ENCODE assay signal across 22 cellular contexts in genomic region chr5:154044099-154044498, GRCh38. TPM values are rescaled to one million over a fixed set of nuclear protein-coding genes. Genes with fewer than 3 reads are reported as not detected.
A peak's percentile ranks its signal among the peaks of the same experiment; 100 is the strongest.
DNase-seq lines count a peak whose midpoint lies in the region; ATAC-seq and TF ChIP-seq lines count a peak whose summit lies in the region.
"Had no signal": no experiment of that assay in that cellular context is flagged by ENCODE, and none has a peak within 500 bp of the region (broad histone marks: within the 10 kb centered on the region; RNA-seq: fewer than 3 reads in every experiment).

No MANE protein-coding gene starts in this region.

- POLR2A ChIA-PET in CD8-positive, alpha-beta memory T cell (lab: Charles Lee): no interaction called here

- H4K8ac ChIP-seq in mesendoderm (ENCODE audit: low read depth, low read length): no peak overlapping the region

- H3K27me3 Mint-ChIP-seq in CD8-positive, alpha-beta memory T cell: no peaks in the 10 kb centered on the region
- H3K27me3 Mint-ChIP-seq: CD4-positive, alpha-beta memory T cell; IgD-negative memory B cell had no signal

- H3K4me2 ChIP-seq in Loucy (ENCODE audit: low read depth, low read length, poor library complexity, severe bottlenecking) (peak overlapping the region; percentile 57), mesendoderm (ENCODE audit: low read length) (no peak overlapping the region)
- H3K4me2 ChIP-seq: BLaER1 had no signal

- H3K36me3 ChIP-seq in CD8-positive, alpha-beta memory T cell (ENCODE audit: insufficient read depth, low read length): no peaks in the 10 kb centered on the region
- H3K36me3 ChIP-seq in Loucy (ENCODE audit: insufficient read depth, low read length) (no peaks in the 10 kb centered on the region), mesendoderm (ENCODE audit: control insufficient read depth, insufficient read depth, low read length) (no peaks in the 10 kb centered on the region)

- no peak for TF ChIP-seq CTCF in Loucy (conservative IDR thresholded peaks at IDR 0.05; ENCODE audit: low read length)

- peaks cover 0 to 36% (median 4%) of the 10 kb centered on the region in 3 donors for H3K36me3 Mint-ChIP-seq in CD8-positive, alpha-beta memory T cell
- H3K36me3 Mint-ChIP-seq in stimulated activated effector memory CD8-positive, alpha-beta T cell treated with anti-CD3 and anti-CD28 coated beads, Interleukin-12 subunit alpha, Interleukin-12 subunit beta, amount 100 ng/mL, for 72 hours: peaks cover 3% of the 10 kb centered on the region

- H3K27ac Mint-ChIP-seq in CD8-positive, alpha-beta memory T cell: peak overlapping the region in 7 of 8 donors; percentile 7 to 35 (median 20)
- H3K27ac Mint-ChIP-seq in stimulated activated effector memory CD8-positive, alpha-beta T cell treated with anti-CD3 and anti-CD28 coated beads, Interleukin-12 subunit alpha, Interleukin-12 subunit beta, amount 100 ng/mL, for 72 hours: peak overlapping the region; percentile 81
- H3K27ac Mint-ChIP-seq: IgD-negative memory B cell had no signal

- H3K56ac ChIP-seq in mesendoderm (ENCODE audit: low read length): no peak overlapping the region

- H3K4me3 ChIP-seq in CD8-positive, alpha-beta memory T cell (ENCODE audit: low read length): no peak overlapping the region
- peak overlapping the region; percentile 42 for H3K4me3 ChIP-seq in Loucy (ENCODE audit: low read length, poor library complexity, severe bottlenecking)
- H3K4me3 ChIP-seq in mesendoderm (ENCODE audit: low read length): no peak overlapping the region
- H3K4me3 ChIP-seq: BLaER1, SJSA1 had no signal

- H4K5ac ChIP-seq in mesendoderm (ENCODE audit: low read length): no peak overlapping the region

- no peak for DNase-seq in CD8-positive, alpha-beta memory T cell
- no peak for DNase-seq in mesendoderm
- no peak for DNase-seq in stimulated activated effector memory CD8-positive, alpha-beta T cell treated with anti-CD3 and anti-CD28 coated beads, Interleukin-12 subunit alpha, Interleukin-12 subunit beta, amount 100 ng/mL, for 72 hours (ENCODE audit: low spot score in 2 of 2)
- DNase-seq in SW 1271 (lab: John Stamatoyannopoulos, UW): no peak
- DNase-seq in KBM-7: no peak
- no peak for DNase-seq in NAMALWA (ENCODE audit: low spot score)
- DNase-seq: ACHN, Calu3, DMS153, GOT3, HCEC 1CT, NCI-H1092 treated with DMSO at 0.1 percent for 48 hours, NCI-H146, NCI-H2029 treated with DMSO at 0.1 percent for 48 hours, NCI-H226, NCI-H510A treated with DMSO at 0.1 percent for 48 hours, NCI-H82 had no signal

- no peak overlapping the region for H3K4ac ChIP-seq in mesendoderm (ENCODE audit: low read depth, low read length)

- in situ Hi-C loops in KBM-7 (cut with MboI; ENCODE audit: low pct_unique_long_range_greater_than_20kb, low sequenced_read_pairs): no loop called here

- H2BK120ac ChIP-seq in mesendoderm (ENCODE audit: low read depth, low read length): no peak overlapping the region

- H2BK15ac ChIP-seq in mesendoderm (replicated peaks; ENCODE audit: low read depth): no peak overlapping the region

- H3K4me1 Mint-ChIP-seq in CD8-positive, alpha-beta memory T cell: peaks cover 75 to 97% (median 94%) of the 10 kb centered on the region in 3 donors
- H3K4me1 Mint-ChIP-seq in stimulated activated effector memory CD8-positive, alpha-beta T cell treated with anti-CD3 and anti-CD28 coated beads, Interleukin-12 subunit alpha, Interleukin-12 subunit beta, amount 100 ng/mL, for 72 hours: peaks cover 65% of the 10 kb centered on the region

- peaks cover 32% of the 10 kb centered on the region for H3K79me2 ChIP-seq in Loucy (ENCODE audit: insufficient read depth, low read length)
- peaks cover 3% of the 10 kb centered on the region for H3K79me2 ChIP-seq in mesendoderm (ENCODE audit: control insufficient read depth, insufficient read depth, low read length)

- H3K23ac ChIP-seq in mesendoderm (ENCODE audit: low read length): peak overlapping the region; percentile 25

- H3K9me2 ChIP-seq in Loucy (replicated peaks; ENCODE audit: low read depth, low read length): no peaks in the 10 kb centered on the region

- no peak overlapping the region for H3K27ac ChIP-seq in CD8-positive, alpha-beta memory T cell (ENCODE audit: low read depth, low read length)
- H3K27ac ChIP-seq in mesendoderm (ENCODE audit: low read depth, low read length): no peak overlapping the region
- H3K27ac ChIP-seq: BLaER1, SJSA1 had no signal

- no peak overlapping the region for H3K18ac ChIP-seq in mesendoderm (ENCODE audit: low read length)

- no peaks in the 10 kb centered on the region for H3F3A ChIP-seq in Loucy (ENCODE audit: low read depth)

- no peaks in the 10 kb centered on the region for H3K9me3 ChIP-seq in CD8-positive, alpha-beta memory T cell (ENCODE audit: low read length)
- no peaks in the 10 kb centered on the region for H3K9me3 ChIP-seq in Loucy (ENCODE audit: insufficient read depth, low read depth, low read length)
- H3K9me3 ChIP-seq: BLaER1, SJSA1 had no signal

- H3K9ac ChIP-seq in Loucy (ENCODE audit: low read depth, low read length, poor library complexity, severe bottlenecking): no peak overlapping the region
- no peak overlapping the region for H3K9ac ChIP-seq in mesendoderm (ENCODE audit: low read length)
- H3K9ac ChIP-seq: BLaER1 had no signal

- no peak for ATAC-seq in stimulated activated effector memory CD8-positive, alpha-beta T cell treated with anti-CD3 and anti-CD28 coated beads, Interleukin-12 subunit alpha, Interleukin-12 subunit beta, amount 100 ng/mL, for 72 hours

- H3K4me1 ChIP-seq in CD8-positive, alpha-beta memory T cell (ENCODE audit: insufficient read depth, low read length): peaks cover 13% of the 10 kb centered on the region
- H3K4me1 ChIP-seq in Loucy (ENCODE audit: insufficient read depth, low read length, poor library complexity, severe bottlenecking) (peaks cover 27% of the 10 kb centered on the region), mesendoderm (ENCODE audit: control insufficient read depth, low read depth, low read length) (no peaks in the 10 kb centered on the region)

- H3K27me3 ChIP-seq in CD8-positive, alpha-beta memory T cell (ENCODE audit: insufficient read depth, low read length, poor library complexity, severe bottlenecking): no peaks in the 10 kb centered on the region
- H3K27me3 ChIP-seq in Loucy (ENCODE audit: insufficient read depth, low read length, poor library complexity, severe bottlenecking) (no peaks in the 10 kb centered on the region), mesendoderm (ENCODE audit: insufficient read depth, low read length, poor library complexity) (no peaks in the 10 kb centered on the region)
- H3K27me3 ChIP-seq: BLaER1, SJSA1 had no signal

- H3K79me1 ChIP-seq in mesendoderm (ENCODE audit: low read length): peaks cover 12% of the 10 kb centered on the region

- H3K4me3 Mint-ChIP-seq in CD8-positive, alpha-beta memory T cell: peak overlapping the region in 1 of 7 donors; percentile 10
- H3K4me3 Mint-ChIP-seq in stimulated activated effector memory CD8-positive, alpha-beta T cell treated with anti-CD3 and anti-CD28 coated beads, Interleukin-12 subunit alpha, Interleukin-12 subunit beta, amount 100 ng/mL, for 72 hours: no peak overlapping the region

- CTCF ChIA-PET in CD8-positive, alpha-beta memory T cell (lab: Charles Lee): no interaction called here

- H2AFZ ChIP-seq in Loucy (ENCODE audit: low read length): no peak overlapping the region

- no peaks in the 10 kb centered on the region for H4K20me1 ChIP-seq in Loucy (ENCODE audit: insufficient read depth, low read length, poor library complexity, severe bottlenecking)

- no peak overlapping the region for H2BK5ac ChIP-seq in mesendoderm (ENCODE audit: low read length)

- no peak overlapping the region for H2AK5ac ChIP-seq in mesendoderm (ENCODE audit: low read length)

- H3K9me3 Mint-ChIP-seq in CD8-positive, alpha-beta memory T cell: no peaks in the 10 kb centered on the region
- H3K9me3 Mint-ChIP-seq in stimulated activated effector memory CD8-positive, alpha-beta T cell treated with anti-CD3 and anti-CD28 coated beads, Interleukin-12 subunit alpha, Interleukin-12 subunit beta, amount 100 ng/mL, for 72 hours: no peaks in the 10 kb centered on the region
- H3K9me3 Mint-ChIP-seq: CD4-positive, alpha-beta memory T cell; IgD-negative memory B cell had no signal

- WGBS in mesendoderm (ENCODE audit: extremely low coverage, insufficient coverage, low lambda C conversion rate): no CpG with 5 or more reads among the region's 3 CpGs

RNA-seq across cellular contexts. Expression of gene MFAP3, which starts 5.3 kb away (rescaled TPM):
- 10 to 100 TPM; 17.5 to 20.5 TPM for total RNA-seq in CD8-positive, alpha-beta memory T cell
- 5.8 TPM for polyA plus RNA-seq in CD8-positive, alpha-beta memory T cell
- polyA plus RNA-seq in mesendoderm (2013, experiment 1 of 2): 16.3 TPM
- 15.9 TPM for polyA plus RNA-seq in mesendoderm (2013, experiment 2 of 2)

RNA-seq across cellular contexts. Expression of gene FAM114A2, which starts 5.4 kb away (rescaled TPM):
- total RNA-seq in CD8-positive, alpha-beta memory T cell: 10 to 100 TPM; 23.4 to 26.6 TPM
- polyA plus RNA-seq in CD8-positive, alpha-beta memory T cell: 17.9 TPM
- polyA plus RNA-seq in mesendoderm (2013, experiment 1 of 2): 6.7 TPM
- 6.9 TPM for polyA plus RNA-seq in mesendoderm (2013, experiment 2 of 2)
